Comparison of ENCODE assay signal across 6 cellular contexts in the genomic region with DNA sequence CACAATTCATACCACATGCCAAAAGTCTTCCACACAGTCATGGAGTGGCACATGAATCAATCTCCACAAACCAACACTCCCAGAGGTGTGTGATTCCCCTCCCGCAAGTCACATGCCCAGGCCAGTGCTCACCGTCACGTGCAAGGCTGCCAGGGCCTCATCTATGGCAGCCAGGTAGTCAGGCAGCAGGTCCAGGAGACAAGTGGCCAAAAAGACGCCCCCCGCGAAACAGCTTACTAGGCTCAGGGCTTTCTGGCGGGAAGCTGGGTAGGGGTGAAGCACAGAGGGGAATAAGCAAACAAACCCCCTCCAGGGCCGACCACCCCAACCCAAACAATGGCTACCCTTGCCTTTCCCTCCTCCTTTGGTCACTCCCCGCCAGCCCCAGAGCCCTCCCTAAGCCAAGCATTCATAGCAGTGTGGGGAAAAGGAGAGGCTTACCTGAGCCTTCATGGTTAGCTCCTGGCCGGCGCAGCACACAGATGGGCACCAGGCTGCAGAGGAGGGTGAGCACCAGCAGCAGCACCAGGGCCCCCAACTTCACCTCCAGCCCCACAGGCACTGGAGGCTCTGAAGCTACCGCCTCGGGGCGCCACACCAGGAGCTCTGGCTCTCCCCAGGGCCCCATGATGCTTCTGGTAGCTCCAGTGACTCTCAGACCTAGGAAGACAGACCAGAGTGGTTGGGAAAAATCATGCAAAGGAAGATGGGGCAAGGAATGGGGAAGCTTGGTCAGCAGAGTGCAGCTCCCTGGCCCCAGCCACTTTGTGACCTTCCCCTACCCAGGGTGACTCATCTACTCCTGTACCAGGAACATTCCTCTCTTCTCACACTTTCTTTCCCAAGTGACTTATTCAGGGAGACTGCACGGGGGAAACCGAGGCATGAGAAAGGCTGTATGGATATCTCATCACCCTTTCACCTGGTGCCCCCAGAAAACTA. TPM values are rescaled to one million over a fixed set of nuclear protein-coding genes. Genes with fewer than 3 reads are reported as not detected.
A peak's percentile ranks its signal among the peaks of the same experiment; 100 is the strongest.
DNase-seq lines count a peak whose midpoint lies in the region; ATAC-seq and TF ChIP-seq lines count a peak whose summit lies in the region.

No MANE protein-coding gene starts in this region.

- TF ChIP-seq CTCF in osteoblast (IDR thresholded peaks at IDR 0.05; ENCODE audit: extremely low read depth, low read depth, low read length): no peak

- no peaks in the 10 kb centered on the region for H3K9me3 Mint-ChIP-seq in activated T-cell treated with anti-CD3 and anti-CD28 coated beads, Interleukin-2, amount 50 U/mL, for 24 hours
- no peaks in the 10 kb centered on the region for H3K9me3 Mint-ChIP-seq in central memory CD8-positive, alpha-beta T cell

- H3K4me2 ChIP-seq in osteoblast (ENCODE audit: insufficient read depth, low read length): peak overlapping the region; percentile 95

- peaks cover 59% of the 10 kb centered on the region for H3K4me1 Mint-ChIP-seq in activated T-cell treated with anti-CD3 and anti-CD28 coated beads, Interleukin-2, amount 50 U/mL, for 24 hours (ENCODE audit: low read depth)
- peaks cover 61% of the 10 kb centered on the region for H3K4me1 Mint-ChIP-seq in central memory CD8-positive, alpha-beta T cell

- H3K36me3 Mint-ChIP-seq in activated T-cell treated with anti-CD3 and anti-CD28 coated beads, Interleukin-2, amount 50 U/mL, for 24 hours (ENCODE audit: low read depth): peaks cover 74% of the 10 kb centered on the region
- H3K36me3 Mint-ChIP-seq in central memory CD8-positive, alpha-beta T cell (ENCODE audit: insufficient read depth): peaks cover 9% of the 10 kb centered on the region

- peaks cover 31% of the 10 kb centered on the region for H3K79me2 ChIP-seq in osteoblast (ENCODE audit: insufficient read depth, low read length)

- peak overlapping the region; percentile 96 for H2AFZ ChIP-seq in osteoblast (ENCODE audit: low read length)

- peaks cover 7% of the 10 kb centered on the region for H4K20me1 ChIP-seq in osteoblast (ENCODE audit: insufficient read depth, low read length)

- peaks cover 14% of the 10 kb centered on the region for H3K36me3 ChIP-seq in osteoblast (ENCODE audit: insufficient read depth, low read length)

- peak overlapping the region; percentile 89 for H3K4me3 Mint-ChIP-seq in activated T-cell treated with anti-CD3 and anti-CD28 coated beads, Interleukin-2, amount 50 U/mL, for 24 hours
- peak overlapping the region; percentile 85 for H3K4me3 Mint-ChIP-seq in central memory CD8-positive, alpha-beta T cell

- peak overlapping the region; percentile 93 for H3K4me3 ChIP-seq in osteoblast (ENCODE audit: insufficient read depth, low read length)

- H3K27me3 ChIP-seq in osteoblast (ENCODE audit: insufficient read depth, low read length): no peaks in the 10 kb centered on the region

- H3K27ac Mint-ChIP-seq in activated T-cell treated with anti-CD3 and anti-CD28 coated beads, Interleukin-2, amount 50 U/mL, for 24 hours: peak overlapping the region; percentile 93
- peak overlapping the region; percentile 93 for H3K27ac Mint-ChIP-seq in central memory CD8-positive, alpha-beta T cell (ENCODE audit: low read depth)

- peaks cover 38% of the 10 kb centered on the region for H3K4me1 ChIP-seq in osteoblast (ENCODE audit: insufficient read depth, low read length)

- H3K27ac ChIP-seq in osteoblast (ENCODE audit: low read depth, low read length): peak overlapping the region; percentile 93

- no peak for DNase-seq in activated T-cell treated with anti-CD3 and anti-CD28 coated beads, Interleukin-2, amount 50 U/mL, for 24 hours
- no peak for DNase-seq in activated T-cell treated with anti-CD3 and anti-CD28 coated beads for 4 hours
- DNase-seq in central memory CD8-positive, alpha-beta T cell (ENCODE audit: low spot score in 2 of 2): no peak
- peak; percentile 91 for DNase-seq in osteoblast (ENCODE audit: insufficient read length, low spot score, missing footprints)
- DNase-seq in HPDE6-E6E7 (ENCODE audit: extremely low spot score): no peak
- DNase-seq in globus pallidus (ENCODE audit: low spot score): no peak

- no peaks in the 10 kb centered on the region for H3K9me3 ChIP-seq in osteoblast (ENCODE audit: low read depth, low read length)

- ATAC-seq in central memory CD8-positive, alpha-beta T cell (replicated peaks; ENCODE audit: extremely low read depth, poor library complexity, severe bottlenecking): no peak

- H3K27me3 Mint-ChIP-seq in activated T-cell treated with anti-CD3 and anti-CD28 coated beads, Interleukin-2, amount 50 U/mL, for 24 hours: no peaks in the 10 kb centered on the region
- no peaks in the 10 kb centered on the region for H3K27me3 Mint-ChIP-seq in central memory CD8-positive, alpha-beta T cell

RNA-seq across cellular contexts. Expression of a gene that starts 1.0 kb away (rescaled TPM):
- 96.3 and 99.0 TPM in 2 replicates for total RNA-seq in osteoblast

RNA-seq across cellular contexts. Expression of a gene that starts 3.9 kb away (rescaled TPM):
- 4.7 and 6.8 TPM in 2 replicates for total RNA-seq in osteoblast

RNA-seq across cellular contexts. Expression of a gene that starts 5.3 kb away (rescaled TPM):
- 7.2 and 8.8 TPM in 2 replicates for total RNA-seq in osteoblast

RNA-seq across cellular contexts. Expression of a gene that starts 15.1 kb away (rescaled TPM):
- total RNA-seq in osteoblast: 146 and 162 TPM in 2 replicates

RNA-seq across cellular contexts. Expression of a gene that starts 15.8 kb away (rescaled TPM):
- total RNA-seq in osteoblast: 26.8 and 27.5 TPM in 2 replicates
